ENCODE assay signal across 10 cellular contexts in the genomic region with DNA sequence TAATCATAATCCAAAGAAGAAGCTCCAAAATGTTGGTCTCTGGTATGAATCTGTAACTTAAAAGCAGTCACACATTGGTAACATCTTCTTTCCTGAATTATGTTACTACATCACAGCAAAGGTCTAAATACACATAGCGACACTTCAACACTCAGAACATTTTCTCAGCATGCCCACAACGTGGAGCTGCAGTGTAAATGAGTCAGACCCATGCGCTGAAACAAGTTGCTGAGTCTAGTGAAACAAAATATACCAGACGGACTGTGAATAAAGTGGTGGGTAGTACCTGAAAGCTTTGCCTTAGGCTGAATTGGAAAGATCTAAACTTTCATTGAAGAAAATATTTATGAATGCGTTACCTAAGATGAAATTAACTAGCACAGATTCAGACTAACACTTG. TPM values are rescaled to one million over a fixed set of nuclear protein-coding genes. Genes with fewer than 3 reads are reported as not detected.
DNase-seq lines count a peak whose midpoint lies in the region; TF ChIP-seq lines count a peak whose summit lies in the region.
"Had no signal": no experiment of that assay in that cellular context is flagged by ENCODE, and none has a peak within 500 bp of the region (broad histone marks: within the 10 kb centered on the region; RNA-seq: fewer than 3 reads in every experiment).

No MANE protein-coding gene starts in this region.

- no peaks in the 10 kb centered on the region for H3K27me3 ChIP-seq in Karpas-422 (ENCODE audit: low read length)

- H3K4me3 Mint-ChIP-seq in nephron, result no peak overlapping the region

- in situ Hi-C loops in GM13976 (cut with MboI; ENCODE audit: low sequenced_read_pairs, unreplicated experiment), result loop anchor here (25.0 kb wide), 1 partner anchor 104 kb away; no protein-coding TSS in a partner anchor

- H3K79me2 ChIP-seq in Karpas-422 (ENCODE audit: low read length), result no peaks in the 10 kb centered on the region

- H3K9me2 ChIP-seq in Karpas-422 (replicated peaks; ENCODE audit: insufficient read depth, low read length), result no peaks in the 10 kb centered on the region

- intact Hi-C loops in posterior vena cava (cut with DNase I), result no loop called here

- H3K4me2 ChIP-seq in Karpas-422 (ENCODE audit: low read depth, low read length, poor library complexity, severe bottlenecking), result no peak overlapping the region

- DNase-seq in ELR (ENCODE audit: low read depth) (peak; percentile 58), M059J (ENCODE audit: low read depth) (peak; percentile 50), choroid plexus epithelial cell (ENCODE audit: low read depth) (peak; percentile 87), NCI-H1048 (lab: John Stamatoyannopoulos, UW) (no peak), posterior vena cava (ENCODE audit: low spot score) (no peak), Karpas-422 (no peak), GM13976 (ENCODE audit: low spot score) (no peak)
- DNase-seq: activated gamma-delta T cell, NCI-H2029 treated with DMSO at 0.1 percent for 48 hours had no signal

- no peaks in the 10 kb centered on the region for H3K36me3 Mint-ChIP-seq in nephron (ENCODE audit: low read depth)

- H3K4me1 Mint-ChIP-seq in nephron, result peaks cover 25% of the 10 kb centered on the region

- H3K9me3 ChIP-seq in Karpas-422 (ENCODE audit: low read length), result no peaks in the 10 kb centered on the region

- H3K9me3 Mint-ChIP-seq in nephron, result no peaks in the 10 kb centered on the region

- H3K27me3 Mint-ChIP-seq in nephron (ENCODE audit: low read depth), result peaks cover 39% of the 10 kb centered on the region

- no peaks in the 10 kb centered on the region for H4K20me1 ChIP-seq in Karpas-422 (ENCODE audit: insufficient read depth, low read depth, low read length)

- no peak overlapping the region for H3K27ac Mint-ChIP-seq in nephron

- no peak overlapping the region for H2AFZ ChIP-seq in Karpas-422 (ENCODE audit: low read length)

- H3K4me3 ChIP-seq in choroid plexus epithelial cell (ENCODE audit: low read depth, low read length), result no peak overlapping the region
- H3K4me3 ChIP-seq in Karpas-422 (ENCODE audit: low read length), result no peak overlapping the region

- H3K9ac ChIP-seq in Karpas-422 (ENCODE audit: low read length), result no peak overlapping the region

- no peaks in the 10 kb centered on the region for H3K36me3 ChIP-seq in Karpas-422 (ENCODE audit: insufficient read depth, low read length)

- TF ChIP-seq CTCF in choroid plexus epithelial cell (conservative IDR thresholded peaks at IDR 0.05; ENCODE audit: low read depth, low read length) (peak; percentile 63), nephron (IDR thresholded peaks at IDR 0.05; ENCODE audit: unreplicated experiment in 3 of 3) (peak in 2 of 3 experiments; percentile 30 to 38), GM13976 (IDR thresholded peaks at IDR 0.05; ENCODE audit: borderline replicate concordance, control extremely low read depth, extremely low read depth, insufficient read depth, missing control alignments) (no peak)

- no peaks in the 10 kb centered on the region for H3K4me1 ChIP-seq in Karpas-422 (ENCODE audit: low read length)

- no peak overlapping the region for H3K27ac ChIP-seq in Karpas-422 (ENCODE audit: low read length)

RNA-seq across cellular contexts. Expression of a gene that starts 33.2 kb away (rescaled TPM):
- 3.3 and 9.0 TPM in 2 replicates for total RNA-seq in M059J (2014; rRNA removed; shearing (Covaris generic))
- total RNA-seq in posterior vena cava, result 10 to 100 TPM; 41.8 to 52.0 TPM
- total RNA-seq in Karpas-422 (2014; rRNA removed; shearing (Covaris generic); ENCODE audit: low replicate concordance), result 96.7 and 186 TPM in 2 replicates

Comparison
In these comparisons a context has a peak if more than half of its experiments do, and no peak if none do; other contexts are left out.
1. DNase-seq: peak in ELR (single experiment), M059J (single experiment) and choroid plexus epithelial cell (single experiment); none in NCI-H1048 (single experiment), posterior vena cava (single experiment), Karpas-422 (single experiment) and GM13976 (single experiment).